Comparison of ENCODE assay signal across 9 cellular contexts in the genomic region with DNA sequence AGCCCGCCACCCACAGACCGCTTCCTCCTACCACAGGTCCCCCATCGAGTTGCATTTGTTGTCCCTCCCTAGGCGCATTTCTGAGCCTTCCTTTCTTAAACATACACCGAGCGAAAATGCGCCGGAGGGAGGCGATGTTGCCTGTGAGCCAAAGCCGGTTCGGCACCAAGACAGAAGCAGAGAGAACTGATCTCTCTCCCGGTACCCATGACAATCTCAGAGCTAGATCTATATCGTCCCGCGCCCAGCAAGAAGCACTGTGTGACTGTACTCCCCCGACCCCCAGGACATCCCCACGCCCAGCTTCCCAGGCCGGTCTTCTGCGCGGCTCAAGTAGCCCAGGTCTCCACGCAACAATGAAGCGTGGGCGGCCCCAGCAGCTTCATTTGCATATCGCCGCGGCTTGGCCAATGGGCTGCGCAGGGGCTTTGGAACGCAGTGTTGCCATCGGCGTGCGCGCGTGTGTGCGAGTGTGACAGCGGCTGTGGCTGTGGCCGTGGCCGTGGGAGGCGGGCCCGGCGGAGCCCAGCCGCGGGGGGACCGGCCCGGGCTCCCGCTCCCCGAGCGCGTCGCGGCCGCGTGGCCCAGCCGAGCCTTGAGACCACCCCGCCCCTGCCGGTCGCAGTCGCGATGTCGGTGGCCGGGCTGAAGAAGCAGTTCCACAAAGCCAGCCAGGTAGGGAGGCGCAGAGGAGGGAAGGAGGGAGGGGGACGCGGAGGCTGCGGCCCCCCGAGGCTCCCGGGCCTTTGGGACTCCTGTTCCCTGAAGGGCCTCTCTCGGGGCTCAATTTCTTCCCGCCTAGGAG. TPM values are rescaled to one million over a fixed set of nuclear protein-coding genes. Genes with fewer than 3 reads are reported as not detected.
DNase-seq lines count a peak whose midpoint lies in the region; ATAC-seq, FAIRE-seq and TF ChIP-seq lines count a peak whose summit lies in the region.
"Had no signal": no experiment of that assay in that cellular context is flagged by ENCODE, and none has a peak within 500 bp of the region (broad histone marks: within the 10 kb centered on the region; RNA-seq: fewer than 3 reads in every experiment).

A gene with protein sequence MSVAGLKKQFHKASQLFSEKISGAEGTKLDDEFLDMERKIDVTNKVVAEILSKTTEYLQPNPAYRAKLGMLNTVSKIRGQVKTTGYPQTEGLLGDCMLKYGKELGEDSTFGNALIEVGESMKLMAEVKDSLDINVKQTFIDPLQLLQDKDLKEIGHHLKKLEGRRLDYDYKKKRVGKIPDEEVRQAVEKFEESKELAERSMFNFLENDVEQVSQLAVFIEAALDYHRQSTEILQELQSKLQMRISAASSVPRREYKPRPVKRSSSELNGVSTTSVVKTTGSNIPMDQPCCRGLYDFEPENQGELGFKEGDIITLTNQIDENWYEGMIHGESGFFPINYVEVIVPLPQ (plus strand): TSS at position 438 of the 805 bp plus-strand sequence. CDS start 193 bp downstream, at position 631.

- 0 out of 2 replicates have a peak within 1 kb of the TSS, but pooled peaks have one; percentile 72 for H2BK20ac ChIP-seq in H1 (ENCODE audit: low read length)

- no peak within 1 kb of the TSS for H4K5ac ChIP-seq in H1 (ENCODE audit: insufficient read length, low read depth, low read length)

- POLR2A ChIA-PET in activated CD4-positive, alpha-beta memory T cell treated with anti-CD3 and anti-CD28 coated beads, Interleukin-2, amount 10 ng/mL, durations not matched to agents 7 days and 5 days (lab: Charles Lee) = no interaction called here
- POLR2A ChIA-PET in H1 (lab: Charles Lee; ENCODE audit: partially characterized antibody) = interaction anchor here (0.7 to 2.6 kb wide), 11 partner anchors 10 to 239 kb away, joined by 3 to 9 read pairs (median 3); no protein-coding TSS in a partner anchor

- peaks cover 0 to 9% of the 10 kb centered on the region in 2 experiments for H4K20me1 ChIP-seq in H1 (replicated peaks in 1 of 2; ENCODE audit: control insufficient read depth in 1 of 2, insufficient read depth in 2 of 2, low read length in 2 of 2)

- peaks cover 0 to 21% of the 10 kb centered on the region in 2 experiments; a peak in 2 of 4 replicates for H3K79me2 ChIP-seq in H1 (ENCODE audit: control insufficient read depth in 1 of 2, insufficient read depth in 2 of 2, low read length in 2 of 2)

- peaks cover 13% of the 10 kb centered on the region for H3K23me2 ChIP-seq in H1 (ENCODE audit: low read depth, low read length)

- peaks cover 4% of the 10 kb centered on the region for H3K4me1 Mint-ChIP-seq in activated CD4-positive, alpha-beta memory T cell treated with anti-CD3 and anti-CD28 coated beads, Interleukin-2, amount 10 ng/mL, durations not matched to agents 7 days and 5 days

- no peak within 1 kb of the TSS for H3K4ac ChIP-seq in H1 (replicated peaks; ENCODE audit: insufficient read length, low read depth, low read length)

- no peaks in the 10 kb centered on the region for H3K36me3 ChIP-seq in H1 (ENCODE audit: control insufficient read depth in 2 of 4, insufficient read depth in 4 of 4, low read length in 3 of 4)

- no peaks in the 10 kb centered on the region for H3K9me3 ChIP-seq in H1 (ENCODE audit: insufficient read depth in 2 of 2, low read depth in 1 of 2, low read length in 1 of 2)

- peak; percentile 60 to 68 (median 66) for TF ChIP-seq CTCF in H1 (IDR thresholded peaks at IDR 0.05; ENCODE audit: control extremely low read depth in 1 of 3, insufficient read depth in 1 of 3, low read depth in 1 of 3, low read length in 3 of 3)
- no peak for TF ChIP-seq CTCF in lower leg skin (IDR thresholded peaks at IDR 0.05)

- no peak for ATAC-seq in HG03457 (IDR thresholded peaks at IDR 0.05; ENCODE audit: unreplicated experiment)
- ATAC-seq in HG02623 (IDR thresholded peaks at IDR 0.05; ENCODE audit: unreplicated experiment) = no peak

- peak within 1 kb of the TSS; percentile 28 for H3K4me3 Mint-ChIP-seq in activated CD4-positive, alpha-beta memory T cell treated with anti-CD3 and anti-CD28 coated beads, Interleukin-2, amount 10 ng/mL, durations not matched to agents 7 days and 5 days

- H3K56ac ChIP-seq in H1 (replicated peaks; ENCODE audit: insufficient read length, low read depth, low read length) = no peak within 1 kb of the TSS

- no peaks in the 10 kb centered on the region for H3K79me1 ChIP-seq in H1 (ENCODE audit: low read depth, low read length)

- peaks cover 0 to 11% (median 7%) of the 10 kb centered on the region in 4 experiments; a peak in 5 of 7 replicates for H3K27me3 ChIP-seq in H1 (replicated peaks in 1 of 4; ENCODE audit: control insufficient read depth in 3 of 4, extremely low read depth in 1 of 4, insufficient read depth in 3 of 4, low read length in 3 of 4)

- H3K9me3 Mint-ChIP-seq in activated CD4-positive, alpha-beta memory T cell treated with anti-CD3 and anti-CD28 coated beads, Interleukin-2, amount 10 ng/mL, durations not matched to agents 7 days and 5 days = no peaks in the 10 kb centered on the region

- TF ChIP-seq RAD21 in H1 (IDR thresholded peaks at IDR 0.05 in 1 of 2, conservative IDR thresholded peaks at IDR 0.05 in 1 of 2; ENCODE audit: low read depth in 2 of 2, low read length in 2 of 2) = peak; percentile 78 to 85

- peak within 1 kb of the TSS; percentile 80 to 98 for H3K4me2 ChIP-seq in H1 (ENCODE audit: insufficient read depth in 1 of 2, low read depth in 2 of 2, low read length in 2 of 2)

- WGBS in H1 (ENCODE audit: extremely low coverage in 1 of 2, insufficient coverage in 1 of 2, insufficient read length in 1 of 2, insufficient replicate concordance in 2 of 2, low coverage in 1 of 2, low lambda C conversion rate in 2 of 2, missing lambda C conversion rate in 1 of 2), 2 experiments = 2% methylated on average over 56 of the region's 68 CpGs; no CpG with 5 or more reads in 1 of the 2 experiments
- WGBS in lower leg skin, 2 donors = 1 to 2% methylated on average over 22 to 41 of the region's 68 CpGs

- H3K4me3 ChIP-seq in GM08714 (ENCODE audit: low read length) (peak within 1 kb of the TSS; percentile 33), H1 (ENCODE audit: extremely low read depth in 1 of 4, insufficient read depth in 2 of 4, low read depth in 3 of 4, low read length in 4 of 4) (peak within 1 kb of the TSS; percentile 48 to 80 (median 70)), lower leg skin (ENCODE audit: low read depth, poor library complexity, severe bottlenecking) (peak within 1 kb of the TSS; percentile 23)

- no peak within 1 kb of the TSS for H3K27ac Mint-ChIP-seq in activated CD4-positive, alpha-beta memory T cell treated with anti-CD3 and anti-CD28 coated beads, Interleukin-2, amount 10 ng/mL, durations not matched to agents 7 days and 5 days

- DNase-seq in MV-4-11 (lab: John Stamatoyannopoulos, UW) = peak; percentile 62
- peak; percentile 51 for DNase-seq in activated CD4-positive, alpha-beta memory T cell treated with anti-CD3 and anti-CD28 coated beads, Interleukin-2, amount 10 ng/mL, durations not matched to agents 7 days and 5 days
- DNase-seq in H1 (ENCODE audit: low read depth in 1 of 2, low spot score in 2 of 2) = peak; percentile 64 to 85
- DNase-seq in lower leg skin (ENCODE audit: low spot score in 2 of 2) = peak; percentile 62 to 94
- peak; percentile 37 to 45 for DNase-seq in stimulated activated CD4-positive, alpha-beta T cell treated with anti-CD3 and anti-CD28 coated beads, Interleukin-2, amount 100 ng/mL, for 48 hours

- peak within 1 kb of the TSS; percentile 83; the same call in 1 of the 2 replicates for H2BK12ac ChIP-seq in H1 (ENCODE audit: low read depth, low read length)

- peaks cover 0 to 9% (median 4%) of the 10 kb centered on the region in 4 experiments; a peak in 4 of 7 replicates for H3K4me1 ChIP-seq in H1 (replicated peaks in 1 of 4; ENCODE audit: control insufficient read depth in 3 of 4, insufficient read depth in 4 of 4, low read length in 3 of 4)

- intact Hi-C loops in lower leg skin (cut with DNase I; ENCODE audit: low total_unique reads) = no loop called here

- H3K23ac ChIP-seq in H1 (ENCODE audit: insufficient read length) = no peak within 1 kb of the TSS

- no peak within 1 kb of the TSS for H2BK120ac ChIP-seq in H1 (replicated peaks; ENCODE audit: low read depth, low read length)

- no peak for TF ChIP-seq EP300 in H1 (IDR thresholded peaks at IDR 0.05; ENCODE audit: borderline replicate concordance in 1 of 2, low read depth in 2 of 2, low read length in 2 of 2)

- 0 out of 2 replicates have a peak within 1 kb of the TSS, but pooled peaks have one; percentile 26 for H4K8ac ChIP-seq in H1 (ENCODE audit: extremely low read depth, insufficient read depth, low read length)

- no peaks in the 10 kb centered on the region for H3K36me3 Mint-ChIP-seq in activated CD4-positive, alpha-beta memory T cell treated with anti-CD3 and anti-CD28 coated beads, Interleukin-2, amount 10 ng/mL, durations not matched to agents 7 days and 5 days (ENCODE audit: low read depth)

- H3K18ac ChIP-seq in H1 (ENCODE audit: extremely low read depth, low read length) = peak within 1 kb of the TSS; percentile 60

- peaks cover 37% of the 10 kb centered on the region for H3K27me3 Mint-ChIP-seq in activated CD4-positive, alpha-beta memory T cell treated with anti-CD3 and anti-CD28 coated beads, Interleukin-2, amount 10 ng/mL, durations not matched to agents 7 days and 5 days

- H2BK5ac ChIP-seq in H1 (ENCODE audit: low read depth, low read length) = peak within 1 kb of the TSS; percentile 87

- 0 out of 2 replicates have a peak within 1 kb of the TSS, but pooled peaks have one; percentile 23 for H2AFZ ChIP-seq in H1 (ENCODE audit: low read length)

- 0 out of 2 replicates have a peak within 1 kb of the TSS, but pooled peaks have one; percentile 99 for H2BK15ac ChIP-seq in H1 (ENCODE audit: low read length)

- peak in 1 of 2 experiments; percentile 58; a peak in 1 of 3 replicates for TF ChIP-seq POLR2A in H1 (IDR thresholded peaks at IDR 0.05; ENCODE audit: control extremely low read depth in 1 of 2, low read depth in 2 of 2, low read length in 2 of 2)
- TF ChIP-seq POLR2A in lower leg skin (IDR thresholded peaks at IDR 0.05) = no peak

- peak within 1 kb of the TSS in 3 of 4 experiments; percentile 38 to 73 (median 42); a peak in 5 of 7 replicates for H3K9ac ChIP-seq in H1 (replicated peaks in 1 of 4; ENCODE audit: extremely low read depth in 1 of 4, low read depth in 3 of 4, low read length in 3 of 4)

- no peak within 1 kb of the TSS for H3K14ac ChIP-seq in H1 (ENCODE audit: insufficient read length)

- peak; percentile 88 for FAIRE-seq in H1 (lab: Jason Lieb, UNC)

- CTCF ChIA-PET in activated CD4-positive, alpha-beta memory T cell treated with anti-CD3 and anti-CD28 coated beads, Interleukin-2, amount 10 ng/mL, durations not matched to agents 7 days and 5 days (lab: Charles Lee) = interaction anchor here (0.7 to 1.8 kb wide), 7 partner anchors 9 to 199 kb away, joined by 3 to 7 read pairs (median 3); no protein-coding TSS in a partner anchor
- CTCF ChIA-PET in H1 (lab: Charles Lee; ENCODE audit: partially characterized antibody) = interaction anchor here (0.6 to 9.0 kb wide), 31 partner anchors 10 to 592 kb away, joined by 3 to 168 read pairs (median 4); no protein-coding TSS in a partner anchor

- peak within 1 kb of the TSS; percentile 24; the same call in 1 of the 2 replicates for H2AK5ac ChIP-seq in H1 (ENCODE audit: low read depth, low read length)

- 0 out of 2 replicates have a peak within 1 kb of the TSS, but pooled peaks have one; percentile 4 for H3K27ac ChIP-seq in H1 (ENCODE audit: low read depth, low read length)

- H4K91ac ChIP-seq in H1 (replicated peaks; ENCODE audit: insufficient read length, low read length) = no peak within 1 kb of the TSS

RNA-seq across cellular contexts. Expression of the gene that starts here (rescaled TPM):
- not detected for total RNA-seq in activated CD4-positive, alpha-beta memory T cell treated with anti-CD3 and anti-CD28 coated beads, Interleukin-2, amount 10 ng/mL, durations not matched to agents 7 days and 5 days
- 16.3 and 19.1 TPM in 2 replicates for total RNA-seq in H1 (2021; fragmentation: NEBNext Ultra II Directional; extraction: Animal tissue kit (Norgen Biotek cat#: 25700))
- 7.3 and 14.1 TPM in 2 replicates for polyA plus RNA-seq in H1 (2011; rRNA removed)
- 12.0 TPM for polyA plus RNA-seq in H1 (2011; cell fraction: cytosol; rRNA removed)
- polyA plus RNA-seq in H1 (2011; cell fraction: nucleus; rRNA removed) = 4.2 TPM
- 11.6 to 20.1 TPM (median 12.1 TPM) in 4 replicates for polyA plus RNA-seq in H1 (2012, experiment 1 of 2)
- polyA plus RNA-seq in H1 (2012, experiment 2 of 2) = 2.3 TPM
- 11.2 TPM for polyA plus RNA-seq in H1 (2013, experiment 1 of 2)
- polyA plus RNA-seq in H1 (2013, experiment 2 of 2) = 10.2 TPM
- polyA minus RNA-seq in H1 (2011; rRNA and poly(A)+ RNA removed) = 3.2 and 4.7 TPM in 2 replicates
- polyA minus RNA-seq in H1 (2011; cell fraction: cytosol; rRNA and poly(A)+ RNA removed) = 4.3 TPM
- 11.8 TPM for polyA minus RNA-seq in H1 (2011; cell fraction: nucleus; rRNA and poly(A)+ RNA removed)
- 1 to 10 TPM in 1 of 4 donors, under 1 TPM in 2, not detected in 1; 0.84 to 1.1 (median 0.97) TPM for total RNA-seq in lower leg skin
- total RNA-seq: activated CD8-positive, alpha-beta memory T cell treated with anti-CD3 and anti-CD28 coated beads for 36 hours had no signal

Comparison
In these comparisons a context has a peak if more than half of its experiments do, and no peak if none do; other contexts are left out.
1. Peak in DNase-seq in activated CD4-positive, alpha-beta memory T cell treated with anti-CD3 and anti-CD28 coated beads, Interleukin-2, amount 10 ng/mL, durations not matched to agents 7 days and 5 days; RNA of the gene not detected or under 1 TPM.
2. CTCF ChIP-seq: peak in H1 (3 of 3); none in lower leg skin (0 of 3).
3. Peak in every context shown above with its lines, with median percentiles within 50 percentile points of each other: H3K4me3 ChIP-seq and DNase-seq.